Comparison of ENCODE assay signal across 22 cellular contexts in genomic region chr11:122398851-122399250, GRCh38.
"Had no signal": no experiment of that assay in that cellular context is flagged by ENCODE, and none has a peak within 500 bp of the region (broad histone marks: within the 10 kb centered on the region; RNA-seq: fewer than 3 reads in every experiment).

No MANE protein-coding gene starts in this region.

- H3K4me3 ChIP-seq: K562, MG63 had no signal

- H3K4me2 ChIP-seq: SK-N-SH had no signal

- H3K36me3 Mint-ChIP-seq: IgD-negative memory B cell had no signal

- H3K9ac ChIP-seq: KMS-11, SK-N-SH had no signal

- H3K27me3 ChIP-seq: MG63 had no signal

- DNase-seq: MG63, NCI-H1092, NCI-H1105 treated with DMSO at 0.1 percent for 48 hours, NCI-H1417 treated with DMSO at 0.1 percent for 48 hours, NCI-H146, NCI-H1694 treated with DMSO at 0.1 percent for 48 hours, NCI-H1930, NCI-H2081, NCI-H2107, NCI-H2227 treated with DMSO at 0.1 percent for 48 hours, NCI-H524, NCI-H526 treated with DMSO at 0.1 percent for 48 hours, NCI-H748 treated with DMSO at 0.1 percent for 48 hours, PC-3, SHP77, SK-N-SH had no signal

- H3K9me3 ChIP-seq: MG63, SK-N-SH had no signal

- H3K4me1 Mint-ChIP-seq: IgD-negative memory B cell had no signal

- H3K27ac Mint-ChIP-seq: IgD-negative memory B cell had no signal

- H3K36me3 ChIP-seq: MG63 had no signal

- H3K4me3 Mint-ChIP-seq: IgD-negative memory B cell had no signal

- H3K9me3 Mint-ChIP-seq: IgD-negative memory B cell had no signal

- H3K27ac ChIP-seq: KMS-11, RWPE1 had no signal

- ATAC-seq: HepG2, K562, Panc1, PC-3 had no signal
